In the genomic region with DNA sequence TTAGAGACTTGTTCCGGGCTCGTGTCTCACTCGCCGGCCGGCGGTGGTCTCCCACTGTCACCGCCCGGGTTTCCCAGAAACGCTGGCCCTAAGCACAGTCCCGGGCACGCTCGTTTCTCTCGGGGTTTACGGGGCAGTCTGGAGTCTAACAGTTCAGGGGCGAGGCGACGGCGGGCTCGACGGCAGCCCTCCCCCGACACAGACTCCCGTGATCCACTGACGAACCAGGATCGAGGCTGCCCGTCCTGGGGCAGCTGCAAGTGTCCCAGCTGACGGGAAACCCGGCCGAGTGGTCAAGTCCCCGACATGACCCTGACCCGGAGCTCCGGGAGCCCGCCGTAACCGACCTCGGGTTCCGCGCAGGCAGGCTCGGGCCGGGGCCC, we compare ENCODE assay signal across 8 cellular contexts. TPM values are rescaled to one million over a fixed set of nuclear protein-coding genes. Genes with fewer than 3 reads are reported as not detected.
A peak's percentile ranks its signal among the peaks of the same experiment; 100 is the strongest.
DNase-seq lines count a peak whose midpoint lies in the region; ATAC-seq and TF ChIP-seq lines count a peak whose summit lies in the region.

No MANE protein-coding gene starts in this region.

- H3K27me3 ChIP-seq in HCT116 (ENCODE audit: insufficient read depth, low read length) (no peaks in the 10 kb centered on the region), gastroesophageal sphincter (no peaks in the 10 kb centered on the region), skeletal muscle tissue (ENCODE audit: control insufficient read depth in 3 of 3, insufficient read depth in 3 of 3, low read length in 3 of 3) (no peaks in the 10 kb centered on the region)

- H3K9me3 Mint-ChIP-seq in CD14-positive monocyte (no peaks in the 10 kb centered on the region), T-cell (no peaks in the 10 kb centered on the region)

- H3K9me2 ChIP-seq in HCT116 (ENCODE audit: insufficient read depth): no peaks in the 10 kb centered on the region

- H3K9me3 ChIP-seq in HCT116 (ENCODE audit: control insufficient read depth in 1 of 2, insufficient read depth in 1 of 2, low read depth in 1 of 2, low read length in 2 of 2) (no peaks in the 10 kb centered on the region), gastroesophageal sphincter (no peaks in the 10 kb centered on the region), skeletal muscle tissue (ENCODE audit: control insufficient read depth in 3 of 3, low read length in 3 of 3) (no peaks in the 10 kb centered on the region)

- H3K27me3 Mint-ChIP-seq in CD14-positive monocyte (ENCODE audit: low read depth in 3 of 3) (peaks cover 0 to 1% (median 0%) of the 10 kb centered on the region in 3 donors), T-cell (no peaks in the 10 kb centered on the region)

- H3K79me2 ChIP-seq in HCT116 (ENCODE audit: insufficient read depth, low read length): peaks cover 48% of the 10 kb centered on the region

- H2AFZ ChIP-seq in HCT116 (ENCODE audit: low read depth, low read length, poor library complexity, severe bottlenecking): no peak overlapping the region

- intact Hi-C loops in CD14-positive monocyte (cut with micrococcal nuclease) (no loop called here), HCT116 (cut with micrococcal nuclease) (no loop called here), posterior vena cava (cut with DNase I) (no loop called here)

- no peaks in the 10 kb centered on the region for H4K20me1 ChIP-seq in HCT116 (ENCODE audit: insufficient read depth)

- POLR2A ChIA-PET in HCT116 (lab: Charles Lee): interaction anchor here (0.6 to 1.2 kb wide), 3 partner anchors 10 to 260 kb away, joined by 4 to 5 read pairs (median 4); partner anchors contain the start of gene ISG15
- POLR2A ChIA-PET in T-cell (lab: Charles Lee): interaction anchor here in 1 of 2 donors (0.5 to 0.6 kb wide), 2 partner anchors 86 to 126 kb away, joined by 3 read pairs; partner anchors contain the start of gene CCNL2

- H3K27ac ChIP-seq in HCT116 (ENCODE audit: low read depth, low read length) (peak overlapping the region; percentile 94), gastroesophageal sphincter (peak overlapping the region; percentile 18 to 89 (median 86)), skeletal muscle tissue (ENCODE audit: low read depth, low read length) (peak overlapping the region; percentile 69)

- H3K4me1 Mint-ChIP-seq in CD14-positive monocyte (peaks cover 39% of the 10 kb centered on the region), T-cell (peaks cover 32 to 47% (median 45%) of the 10 kb centered on the region in 3 donors)

- peak overlapping the region; percentile 84 to 95 (median 93) for H3K27ac Mint-ChIP-seq in CD14-positive monocyte
- peak overlapping the region; percentile 76 to 79 for H3K27ac Mint-ChIP-seq in T-cell

- H3K9ac ChIP-seq in HCT116 (ENCODE audit: low read length) (peak overlapping the region; percentile 95), skeletal muscle tissue (ENCODE audit: low read depth in 1 of 3, low read length in 3 of 3) (peak overlapping the region; percentile 90 to 98 (median 95))

- TF ChIP-seq EP300 in gastroesophageal sphincter (IDR thresholded peaks at IDR 0.05): no peak

- TF ChIP-seq POLR2A in HCT116 (IDR thresholded peaks at IDR 0.05; ENCODE audit: borderline replicate concordance, extremely low read depth, insufficient read depth, insufficient read length) (no peak), gastroesophageal sphincter (IDR thresholded peaks at IDR 0.05) (no peak)

- CTCF ChIA-PET in HCT116 (lab: Charles Lee): no interaction called here
- CTCF ChIA-PET in T-cell (lab: Charles Lee): interaction anchor here in 1 of 2 donors (1.0 kb wide), 1 partner anchor 22 kb away, joined by 5 read pairs; no protein-coding TSS in a partner anchor

- RAD21 ChIA-PET in HCT116 (lab: Charles Lee; ENCODE audit: low non-redundant PET in 1 of 2, low total read pairs in 2 of 2, uncharacterized antibody in 2 of 2, unreplicated experiment in 2 of 2): interaction anchor here in 1 of 2 experiments (0.6 to 1.0 kb wide), 3 partner anchors 18 to 201 kb away, joined by 3 to 4 read pairs (median 3); no protein-coding TSS in a partner anchor

- H3K36me3 ChIP-seq in HCT116 (ENCODE audit: control insufficient read depth in 1 of 2, insufficient read depth in 2 of 2, low read length in 2 of 2): peaks cover 0 to 4% of the 10 kb centered on the region in 2 experiments; a peak in 1 of 4 replicates
- peaks cover 0 to 10% of the 10 kb centered on the region in 2 donors for H3K36me3 ChIP-seq in gastroesophageal sphincter
- peaks cover 2 to 5% (median 3%) of the 10 kb centered on the region in 3 donors for H3K36me3 ChIP-seq in skeletal muscle tissue (ENCODE audit: control insufficient read depth in 3 of 3, insufficient read depth in 3 of 3, low read length in 3 of 3)

- H3K4me2 ChIP-seq in HCT116 (ENCODE audit: low read length): peak overlapping the region; percentile 93

- no TSS peak for BruUV-seq in HCT116 (replicated peaks; lab: Mats Ljungman, UMichigan)

- no peak for TF ChIP-seq RAD21 in HCT116 (IDR thresholded peaks at IDR 0.05; ENCODE audit: low read depth)

- ATAC-seq in HCT116 (peak; percentile 1), T-cell (replicated peaks in 1 of 4) (peak in 1 of 4 experiments; percentile 0), gastroesophageal sphincter (no peak)

- H3K36me3 Mint-ChIP-seq in CD14-positive monocyte: peaks cover 19 to 30% of the 10 kb centered on the region in 2 donors
- peaks cover 11% of the 10 kb centered on the region for H3K36me3 Mint-ChIP-seq in T-cell

- H3K4me3 Mint-ChIP-seq in CD14-positive monocyte (peak overlapping the region; percentile 92 to 94), T-cell (peak overlapping the region; percentile 83 to 85 (median 84))

- DNase-seq in CD14-positive monocyte (ENCODE audit: low spot score) (no peak), HCT116 (ENCODE audit: low read depth, low spot score) (no peak), T-cell (no peak), NCI-H2227 treated with DMSO at 0.1 percent for 48 hours (lab: John Stamatoyannopoulos, UW) (no peak), posterior vena cava (ENCODE audit: low spot score) (no peak)
- DNase-seq in activated CD4-positive, CD25-positive, alpha-beta regulatory T cell (lab: John Stamatoyannopoulos, UW): no peak

- TF ChIP-seq CTCF in CD14-positive monocyte (IDR thresholded peaks at IDR 0.05) (no peak), HCT116 (IDR thresholded peaks at IDR 0.05 in 2 of 3, conservative IDR thresholded peaks at IDR 0.05 in 1 of 3; ENCODE audit: borderline replicate concordance in 1 of 3, insufficient read depth in 1 of 3, low read depth in 2 of 3, low read length in 2 of 3) (no peak), gastroesophageal sphincter (IDR thresholded peaks at IDR 0.05) (no peak)

- peaks cover 15 to 34% of the 10 kb centered on the region in 2 experiments; a peak in 3 of 4 replicates for H3K4me1 ChIP-seq in HCT116 (ENCODE audit: control insufficient read depth in 1 of 2, insufficient read depth in 2 of 2, low read length in 2 of 2)
- peaks cover 6 to 62% (median 35%) of the 10 kb centered on the region in 3 donors for H3K4me1 ChIP-seq in gastroesophageal sphincter
- peaks cover 38 to 48% (median 40%) of the 10 kb centered on the region in 3 donors for H3K4me1 ChIP-seq in skeletal muscle tissue (ENCODE audit: control insufficient read depth in 3 of 3, insufficient read depth in 3 of 3, low read length in 3 of 3)

- no CpG with 5 or more reads among the region's 39 CpGs for WGBS in gastroesophageal sphincter (ENCODE audit: low coverage in 1 of 2), 2 donors

- H3K4me3 ChIP-seq in HCT116 (replicated peaks in 1 of 2; ENCODE audit: low read depth in 1 of 2, low read length in 2 of 2): peak overlapping the region; percentile 87 to 95
- H3K4me3 ChIP-seq in gastroesophageal sphincter: peak overlapping the region; percentile 90 to 99
- peak overlapping the region; percentile 86 to 93 (median 90) for H3K4me3 ChIP-seq in skeletal muscle tissue (ENCODE audit: low read length in 3 of 3)

TF ChIP-seq in HCT116, 20 proteins besides CTCF, POLR2A, EP300 and RAD21:
- TF ChIP-seq CEBPB (IDR thresholded peaks at IDR 0.05; ENCODE audit: low read depth) (no peak), ELF1 (IDR thresholded peaks at IDR 0.05; ENCODE audit: borderline replicate concordance, low read depth) (no peak), SRF (IDR thresholded peaks at IDR 0.05; ENCODE audit: low read depth) (no peak), ZNF274 (IDR thresholded peaks at IDR 0.05; ENCODE audit: low read depth, low read length) (no peak), POLR2AphosphoS5 (IDR thresholded peaks at IDR 0.05; ENCODE audit: low read depth, low read length) (no peak)

RNA-seq across cellular contexts. Expression of gene UBE2J2, which starts 0.5 kb away (rescaled TPM):
- polyA plus RNA-seq in CD14-positive monocyte: 10 to 100 TPM; 72.1 to 83.2 TPM
- total RNA-seq in HCT116 (2021; ENCODE audit: unreplicated experiment): 67.7 TPM
- polyA plus RNA-seq in HCT116 (2012): 29.3 and 32.4 TPM in 2 replicates
- 10 to 100 TPM; 60.8 to 89.8 (median 83.6) TPM for total RNA-seq in T-cell
- total RNA-seq in gastroesophageal sphincter: 10 to 100 TPM; 28.1 to 47.0 (median 37.9) TPM
- total RNA-seq in skeletal muscle tissue: 28.7 TPM
- total RNA-seq in posterior vena cava: 10 to 100 TPM; 29.0 to 32.0 TPM

RNA-seq across cellular contexts. Expression of gene SCNN1D, which starts 7.1 kb away (rescaled TPM):
- polyA plus RNA-seq in CD14-positive monocyte: not detected
- total RNA-seq in HCT116 (2021; ENCODE audit: unreplicated experiment) (3.7 TPM), T-cell (10 to 100 TPM in 4 of 5 donors, 1 to 10 TPM in 1; 9.5 to 15.3 (median 11.1) TPM), gastroesophageal sphincter (1 to 10 TPM in 3 of 4 donors, under 1 TPM in 1; 0.94 to 7.9 (median 2.4) TPM), skeletal muscle tissue (0.52 TPM), posterior vena cava (1 to 10 TPM; 1.8 to 6.1 TPM)
- 3.3 and 3.5 TPM in 2 replicates for polyA plus RNA-seq in HCT116 (2012)

RNA-seq across cellular contexts. Expression of gene C1QTNF12, which starts 26.6 kb away (rescaled TPM):
- polyA plus RNA-seq in CD14-positive monocyte: not detected
- 6.9 TPM for total RNA-seq in HCT116 (2021; ENCODE audit: unreplicated experiment)
- 4.1 and 4.2 TPM in 2 replicates for polyA plus RNA-seq in HCT116 (2012)
- total RNA-seq in T-cell: 1 to 10 TPM; 2.8 to 4.2 (median 4.0) TPM
- 1 to 10 TPM in 3 of 4 donors, under 1 TPM in 1; 0.96 to 2.8 (median 1.7) TPM for total RNA-seq in gastroesophageal sphincter
- 1.0 TPM for total RNA-seq in skeletal muscle tissue
- 1 to 10 TPM; 1.9 to 4.1 TPM for total RNA-seq in posterior vena cava

RNA-seq across cellular contexts. Expression of gene ACAP3, which starts 34.6 kb away (rescaled TPM):
- 1 to 10 TPM; 3.5 to 4.0 TPM for polyA plus RNA-seq in CD14-positive monocyte
- total RNA-seq in HCT116 (2021; ENCODE audit: unreplicated experiment): 38.8 TPM
- 28.8 and 32.5 TPM in 2 replicates for polyA plus RNA-seq in HCT116 (2012)
- total RNA-seq in T-cell: 100 to 1,000 TPM in 2 of 5 donors, 10 to 100 TPM in 3; 63.0 to 107 (median 99.8) TPM
- total RNA-seq in gastroesophageal sphincter: 10 to 100 TPM; 35.6 to 74.7 (median 50.2) TPM
- total RNA-seq in skeletal muscle tissue: 23.5 TPM
- total RNA-seq in posterior vena cava: 10 to 100 TPM; 40.9 to 50.9 TPM

RNA-seq across cellular contexts. Expression of gene PUSL1, which starts 35.3 kb away (rescaled TPM):
- polyA plus RNA-seq in CD14-positive monocyte: 10 to 100 TPM; 13.8 to 14.8 TPM
- total RNA-seq in HCT116 (2021; ENCODE audit: unreplicated experiment) (47.2 TPM), T-cell (10 to 100 TPM; 16.7 to 26.4 (median 22.6) TPM), gastroesophageal sphincter (10 to 100 TPM; 12.5 to 24.2 (median 19.4) TPM), skeletal muscle tissue (4.7 TPM), posterior vena cava (10 to 100 TPM in 1 of 2 donors, 1 to 10 TPM in 1; 8.3 to 10.5 TPM)
- polyA plus RNA-seq in HCT116 (2012): 29.8 and 33.2 TPM in 2 replicates
